In the genomic region with DNA sequence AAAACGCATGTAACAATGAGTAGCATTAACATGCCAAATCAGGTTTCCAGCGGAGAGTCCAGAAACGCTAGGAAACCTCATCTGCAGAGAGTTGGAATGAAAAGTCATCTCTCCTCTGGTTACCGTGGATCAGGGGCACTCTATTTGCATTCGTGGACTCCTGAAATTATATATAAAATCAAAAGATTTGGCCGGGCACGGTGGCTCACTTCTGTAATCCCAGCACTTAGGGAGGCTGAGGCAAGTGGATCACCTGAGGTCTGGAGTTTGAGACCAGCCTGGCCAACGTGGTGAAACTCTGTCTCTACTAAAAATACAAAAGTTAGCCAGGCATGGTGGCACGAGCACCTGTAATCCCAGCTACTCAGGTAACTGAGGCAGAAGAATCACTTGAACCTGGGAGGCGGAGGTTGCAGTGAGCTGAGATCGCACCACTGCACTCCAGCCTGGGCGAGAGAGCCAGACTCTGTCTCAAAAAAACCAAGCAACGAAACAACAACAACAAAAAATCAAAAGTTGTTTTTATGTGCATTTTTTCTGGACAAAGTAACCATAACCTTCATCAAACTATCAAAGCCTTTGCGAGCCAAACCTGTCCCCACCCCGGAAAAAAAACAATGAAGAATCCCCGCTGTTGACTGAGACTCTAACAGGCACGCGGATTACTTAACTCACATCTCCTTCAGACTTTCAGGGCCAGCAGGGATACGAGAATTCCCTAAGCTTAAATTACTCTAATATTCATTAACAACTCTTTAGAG, we compare ENCODE assay signal across 8 cellular contexts.
DNase-seq lines count a peak whose midpoint lies in the region; ATAC-seq and TF ChIP-seq lines count a peak whose summit lies in the region.

No MANE protein-coding gene starts in this region.

- H3K9me3 ChIP-seq in CD8-positive, alpha-beta memory T cell (ENCODE audit: low read length) = no peaks in the 10 kb centered on the region
- no peaks in the 10 kb centered on the region for H3K9me3 ChIP-seq in psoas muscle
- no peaks in the 10 kb centered on the region for H3K9me3 ChIP-seq in OCI-LY7 (ENCODE audit: low read length)

- no peaks in the 10 kb centered on the region for H4K20me1 ChIP-seq in GM23338 (replicated peaks; ENCODE audit: insufficient read depth)
- no peaks in the 10 kb centered on the region for H4K20me1 ChIP-seq in OCI-LY7 (ENCODE audit: insufficient read depth, low read length)

- no TSS peak for BruUV-seq in OCI-LY7 (replicated peaks; lab: Mats Ljungman, UMichigan)

- H3F3A ChIP-seq in GM23338 (replicated peaks; ENCODE audit: low read depth) = 0 out of 2 replicates have a peak, but pooled peaks cover 3% of the 10 kb centered on the region

- ATAC-seq in psoas muscle (peak; percentile 11 to 51 (median 21)), GM23338 (no peak)

- peaks cover 1 to 3% (median 2%) of the 10 kb centered on the region in 3 donors for H3K36me3 Mint-ChIP-seq in CD8-positive, alpha-beta memory T cell
- no peaks in the 10 kb centered on the region for H3K36me3 Mint-ChIP-seq in GM23338 (ENCODE audit: low read depth)

- peaks cover 14 to 24% of the 10 kb centered on the region in 2 donors for H3K27me3 Mint-ChIP-seq in CD8-positive, alpha-beta memory T cell
- H3K27me3 Mint-ChIP-seq in GM23338 (ENCODE audit: insufficient read depth, low read depth, poor library complexity) = peaks cover 6% of the 10 kb centered on the region

- H2AFZ ChIP-seq in GM23338 = no peak overlapping the region
- H2AFZ ChIP-seq in OCI-LY7 (ENCODE audit: low read length) = no peak overlapping the region

- H3K79me2 ChIP-seq in GM23338 (replicated peaks; ENCODE audit: insufficient read depth) (no peaks in the 10 kb centered on the region), OCI-LY7 (ENCODE audit: insufficient read depth, low read depth, low read length) (no peaks in the 10 kb centered on the region)

- H3K4me2 ChIP-seq in GM23338 (no peak overlapping the region), OCI-LY7 (ENCODE audit: low read length) (no peak overlapping the region)

- CTCF ChIA-PET in CD8-positive, alpha-beta memory T cell (lab: Charles Lee) = interaction anchor here (1.0 kb wide), 1 partner anchor 21 kb away, joined by 3 read pairs; no protein-coding TSS in a partner anchor
- CTCF ChIA-PET in OCI-LY7 (lab: Charles Lee; ENCODE audit: unreplicated experiment) = no interaction called here

- intact Hi-C loops in psoas muscle (cut with DNase I) = no loop called here
- intact Hi-C loops in OCI-LY7 (cut with micrococcal nuclease; ENCODE audit: unreplicated experiment) = no loop called here

- POLR2A ChIA-PET in CD8-positive, alpha-beta memory T cell (lab: Charles Lee) = no interaction called here
- POLR2A ChIA-PET in OCI-LY7 (lab: Charles Lee) = no interaction called here

- H3K4me1 ChIP-seq in CD8-positive, alpha-beta memory T cell (ENCODE audit: insufficient read depth, low read length) = peaks cover 17% of the 10 kb centered on the region
- H3K4me1 ChIP-seq in psoas muscle = peaks cover 20% of the 10 kb centered on the region
- H3K4me1 ChIP-seq in GM23338 (ENCODE audit: insufficient read depth) = peaks cover 20% of the 10 kb centered on the region
- no peaks in the 10 kb centered on the region for H3K4me1 ChIP-seq in OCI-LY7 (ENCODE audit: insufficient read depth, low read length, poor library complexity, severe bottlenecking)

- no peak for DNase-seq in CD8-positive, alpha-beta memory T cell
- DNase-seq in NCI-H748 (lab: John Stamatoyannopoulos, UW; ENCODE audit: unreplicated experiment) (peak; percentile 36), epithelial cell of esophagus (ENCODE audit: low read depth) (peak; percentile 32), psoas muscle (no peak), substantia nigra (lab: John Stamatoyannopoulos, UW) (no peak), GM23338 (ENCODE audit: low spot score) (no peak), OCI-LY7 (ENCODE audit: low spot score) (no peak)
- no peak for DNase-seq in stimulated activated CD4-positive, alpha-beta T cell treated with anti-CD3 and anti-CD28 coated beads, Interleukin-2, amount 100 ng/mL, for 24 hours

- H3K27ac ChIP-seq in CD8-positive, alpha-beta memory T cell (ENCODE audit: low read depth, low read length) = no peak overlapping the region
- H3K27ac ChIP-seq in psoas muscle (peak overlapping the region; percentile 79), substantia nigra (ENCODE audit: low read depth, low read length, poor library complexity, severe bottlenecking) (no peak overlapping the region), GM23338 (ENCODE audit: low read depth) (no peak overlapping the region; the same call in 1 of the 2 replicates), OCI-LY7 (ENCODE audit: low read depth, low read length, poor library complexity, severe bottlenecking) (no peak overlapping the region)

- H3K4me1 Mint-ChIP-seq in CD8-positive, alpha-beta memory T cell = peaks cover 19 to 32% (median 28%) of the 10 kb centered on the region in 3 donors
- peaks cover 32% of the 10 kb centered on the region for H3K4me1 Mint-ChIP-seq in GM23338

- WGBS in psoas muscle, 3 donors = 8 to 18% (median 10%) methylated on average over 19 of the region's 19 CpGs

- H3K36me3 ChIP-seq in CD8-positive, alpha-beta memory T cell (ENCODE audit: insufficient read depth, low read length) = no peaks in the 10 kb centered on the region
- peaks cover 0 to 7% of the 10 kb centered on the region in 2 donors for H3K36me3 ChIP-seq in psoas muscle (ENCODE audit: insufficient read depth in 1 of 2, low read depth in 1 of 2)
- H3K36me3 ChIP-seq in GM23338 (ENCODE audit: insufficient read depth) = no peaks in the 10 kb centered on the region
- no peaks in the 10 kb centered on the region for H3K36me3 ChIP-seq in OCI-LY7 (ENCODE audit: insufficient read depth, low read length)

- H3K9me2 ChIP-seq in GM23338 (ENCODE audit: insufficient read depth) (no peaks in the 10 kb centered on the region), OCI-LY7 (ENCODE audit: insufficient read depth, low read length) (no peaks in the 10 kb centered on the region)

- no peaks in the 10 kb centered on the region for H3K9me3 Mint-ChIP-seq in CD8-positive, alpha-beta memory T cell
- no peaks in the 10 kb centered on the region for H3K9me3 Mint-ChIP-seq in GM23338

- H3K4me3 ChIP-seq in CD8-positive, alpha-beta memory T cell (ENCODE audit: low read length) = no peak overlapping the region
- peak overlapping the region; percentile 44 for H3K4me3 ChIP-seq in epithelial cell of esophagus (ENCODE audit: low read length)
- peak overlapping the region; percentile 73 for H3K4me3 ChIP-seq in psoas muscle
- no peak overlapping the region for H3K4me3 ChIP-seq in GM23338
- H3K4me3 ChIP-seq in OCI-LY7 (ENCODE audit: low read depth, low read length, poor library complexity, severe bottlenecking) = no peak overlapping the region

- peaks cover 5% of the 10 kb centered on the region for H3K27me3 ChIP-seq in CD8-positive, alpha-beta memory T cell (ENCODE audit: insufficient read depth, low read length, poor library complexity, severe bottlenecking)
- H3K27me3 ChIP-seq in psoas muscle (ENCODE audit: insufficient read depth in 3 of 3, low read length in 2 of 3) (no peaks in the 10 kb centered on the region), GM23338 (ENCODE audit: insufficient read depth) (no peaks in the 10 kb centered on the region)

- H3K27ac Mint-ChIP-seq in CD8-positive, alpha-beta memory T cell = peak overlapping the region in 6 of 8 donors; percentile 57 to 90 (median 78)
- H3K27ac Mint-ChIP-seq in GM23338 = no peak overlapping the region

- TF ChIP-seq CTCF in epithelial cell of esophagus (IDR thresholded peaks at IDR 0.05; ENCODE audit: insufficient read depth, low read depth, low read length, missing control alignments) (no peak), psoas muscle (IDR thresholded peaks at IDR 0.05) (no peak), GM23338 (conservative IDR thresholded peaks at IDR 0.05; ENCODE audit: low read depth in 2 of 2) (no peak), OCI-LY7 (conservative IDR thresholded peaks at IDR 0.05; ENCODE audit: low read length) (no peak)

- peak overlapping the region; percentile 80 to 90 (median 86) for H3K4me3 Mint-ChIP-seq in CD8-positive, alpha-beta memory T cell
- H3K4me3 Mint-ChIP-seq in GM23338 = no peak overlapping the region

TF ChIP-seq in GM23338, 12 proteins besides CTCF, POLR2A, EP300 and RAD21 (continues in another document):
- no peak for TF ChIP-seq EZH2phosphoT487 (IDR thresholded peaks at IDR 0.05; ENCODE audit: unreplicated experiment)

Comparison
In these comparisons a context has a peak if more than half of its experiments do, and no peak if none do; other contexts are left out.
1. DNase-seq: peak in NCI-H748 (single experiment) and epithelial cell of esophagus (single experiment); none in CD8-positive, alpha-beta memory T cell (0 of 5), psoas muscle (0 of 2), substantia nigra (0 of 49), GM23338 (single experiment), stimulated activated CD4-positive, alpha-beta T cell treated with anti-CD3 and anti-CD28 coated beads, Interleukin-2, amount 100 ng/mL, for 24 hours (0 of 2) and OCI-LY7 (single experiment).
2. H3K4me3 ChIP-seq: peak in epithelial cell of esophagus (single experiment) and psoas muscle (single experiment); none in CD8-positive, alpha-beta memory T cell (single experiment), GM23338 (single experiment) and OCI-LY7 (single experiment).